Comparison of ENCODE assay signal across 9 cellular contexts in the genomic region with DNA sequence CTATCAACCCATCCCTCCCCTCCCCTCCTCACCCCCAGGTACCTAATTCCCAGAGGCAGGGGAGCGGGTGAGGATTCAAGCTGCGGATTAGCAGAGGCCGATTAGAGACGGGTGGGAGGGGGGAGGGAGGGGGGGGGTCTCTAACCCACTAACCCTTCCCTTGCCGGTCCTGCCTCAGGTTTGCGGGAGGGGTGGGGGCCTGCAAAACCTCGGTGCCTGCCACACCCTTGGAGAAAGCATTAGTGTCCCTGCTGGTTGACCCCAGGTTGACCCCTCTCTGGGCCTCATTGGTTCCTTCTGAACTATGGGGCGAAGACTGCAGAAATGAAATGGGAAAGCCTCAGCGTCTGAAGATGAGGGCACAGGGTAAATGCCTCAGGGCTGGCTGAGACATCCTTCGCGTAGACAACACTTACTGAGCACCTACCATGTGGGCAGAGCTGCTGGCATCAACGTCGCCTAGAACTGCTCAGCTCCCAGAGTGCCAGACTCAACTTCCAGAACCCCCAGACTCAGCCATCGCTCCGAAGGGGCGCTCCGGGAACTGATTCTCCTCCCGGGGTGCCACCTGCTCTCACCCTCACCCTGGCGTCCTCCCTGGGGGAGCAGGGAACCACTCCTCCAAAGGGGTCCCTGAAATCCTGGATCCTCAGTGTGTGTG. TPM values are rescaled to one million over a fixed set of nuclear protein-coding genes. Genes with fewer than 3 reads are reported as not detected.
DNase-seq lines count a peak whose midpoint lies in the region; TF ChIP-seq lines count a peak whose summit lies in the region.
"Had no signal": no experiment of that assay in that cellular context is flagged by ENCODE, and none has a peak within 500 bp of the region (broad histone marks: within the 10 kb centered on the region; RNA-seq: fewer than 3 reads in every experiment).

No MANE protein-coding gene starts in this region.

- no peaks in the 10 kb centered on the region for H3K9me3 Mint-ChIP-seq in activated naive CD4-positive, alpha-beta T cell treated with anti-CD3 and anti-CD28 coated beads, Interleukin-2, amount 10 ng/mL, durations not matched to agents 7 days and 5 days

- peak overlapping the region; percentile 63 for H3K4me3 Mint-ChIP-seq in activated naive CD4-positive, alpha-beta T cell treated with anti-CD3 and anti-CD28 coated beads, Interleukin-2, amount 10 ng/mL, durations not matched to agents 7 days and 5 days

- H3K36me3 ChIP-seq in adrenal gland (replicated peaks in 1 of 2): no peaks in the 10 kb centered on the region
- no peaks in the 10 kb centered on the region for H3K36me3 ChIP-seq in muscle layer of colon (ENCODE audit: insufficient read depth, low read length)
- H3K36me3 ChIP-seq in tibial nerve: peaks cover 0 to 3% (median 0%) of the 10 kb centered on the region in 3 donors

- no peak for TF ChIP-seq EP300 in tibial nerve (IDR thresholded peaks at IDR 0.05)

- H3K27me3 ChIP-seq in adrenal gland: no peaks in the 10 kb centered on the region
- no peaks in the 10 kb centered on the region for H3K27me3 ChIP-seq in muscle layer of colon (ENCODE audit: control insufficient read depth in 1 of 2, insufficient read depth in 2 of 2, low read length in 2 of 2)
- H3K27me3 ChIP-seq in tibial nerve: no peaks in the 10 kb centered on the region

- H3K27ac ChIP-seq in adrenal gland (peak overlapping the region in 3 of 5 donors; percentile 55 to 99 (median 77)), muscle layer of colon (ENCODE audit: low read depth, low read length) (peak overlapping the region; percentile 59), tibial nerve (peak overlapping the region in 3 of 4 donors; percentile 71 to 100 (median 80))

- TF ChIP-seq CTCF in adrenal gland (IDR thresholded peaks at IDR 0.05): peak in 1 of 6 experiments; percentile 4
- no peak for TF ChIP-seq CTCF in tibial nerve (IDR thresholded peaks at IDR 0.05)
- no peak for TF ChIP-seq CTCF in GM10266 (IDR thresholded peaks at IDR 0.05; ENCODE audit: control insufficient read depth, insufficient read depth, low read depth, missing control alignments)

- WGBS in adrenal gland, 4 donors: 31 to 46% (median 38%) methylated on average over 5 to 19 of the region's 19 CpGs
- 21 to 23% methylated on average over 18 to 19 of the region's 19 CpGs for WGBS in tibial nerve, 2 donors

- DNase-seq in activated naive CD4-positive, alpha-beta T cell treated with anti-CD3 and anti-CD28 coated beads, Interleukin-2, amount 10 ng/mL, durations not matched to agents 7 days and 5 days: no peak
- no peak for DNase-seq in activated naive CD4-positive, alpha-beta T cell (lab: John Stamatoyannopoulos, UW)
- DNase-seq in adrenal gland (peak in 2 of 7 donors; percentile 23 to 49), tibial nerve (ENCODE audit: low spot score in 2 of 2) (no peak), NOMO-1 treated with dmso at 0.1 percent for 144 hours (lab: John Stamatoyannopoulos, UW; ENCODE audit: unreplicated experiment) (no peak), GM10266 (ENCODE audit: extremely low spot score) (no peak), OCI-M2 (lab: John Stamatoyannopoulos, UW; ENCODE audit: unreplicated experiment) (no peak)
- DNase-seq: NCI-H187 treated with DMSO at 0.1 percent for 48 hours had no signal

- CTCF ChIA-PET in activated naive CD4-positive, alpha-beta T cell treated with anti-CD3 and anti-CD28 coated beads, Interleukin-2, amount 10 ng/mL, durations not matched to agents 7 days and 5 days (lab: Charles Lee): interaction anchor here (2.0 kb wide), 1 partner anchor 72 kb away, joined by 6 read pairs; no protein-coding TSS in a partner anchor

- H3K27ac Mint-ChIP-seq in activated naive CD4-positive, alpha-beta T cell treated with anti-CD3 and anti-CD28 coated beads, Interleukin-2, amount 10 ng/mL, durations not matched to agents 7 days and 5 days: no peak overlapping the region

- H3K4me1 Mint-ChIP-seq in activated naive CD4-positive, alpha-beta T cell treated with anti-CD3 and anti-CD28 coated beads, Interleukin-2, amount 10 ng/mL, durations not matched to agents 7 days and 5 days: peaks cover 34% of the 10 kb centered on the region

- peak overlapping the region; percentile 61 for H3K9ac ChIP-seq in muscle layer of colon (ENCODE audit: low read length)

- peaks cover 53% of the 10 kb centered on the region for H3K27me3 Mint-ChIP-seq in activated naive CD4-positive, alpha-beta T cell treated with anti-CD3 and anti-CD28 coated beads, Interleukin-2, amount 10 ng/mL, durations not matched to agents 7 days and 5 days

- intact Hi-C loops in adrenal gland (cut with DNase I): no loop called here

- TF ChIP-seq POLR2A in adrenal gland (IDR thresholded peaks at IDR 0.05): no peak
- TF ChIP-seq POLR2A in tibial nerve (IDR thresholded peaks at IDR 0.05): no peak

- H3K4me1 ChIP-seq in adrenal gland (replicated peaks in 1 of 2) (peaks cover 20 to 32% of the 10 kb centered on the region in 2 donors), muscle layer of colon (ENCODE audit: insufficient read depth, low read length) (peaks cover 21% of the 10 kb centered on the region), tibial nerve (peaks cover 0 to 38% (median 11%) of the 10 kb centered on the region in 4 donors)

- H3K4me3 ChIP-seq in adrenal gland (peak overlapping the region in 1 of 4 donors; percentile 99), muscle layer of colon (ENCODE audit: low read depth in 1 of 2, low read length in 2 of 2) (peak overlapping the region in 1 of 2 donors; percentile 79), tibial nerve (peak overlapping the region in 3 of 4 donors; percentile 61 to 100 (median 97))

- no peaks in the 10 kb centered on the region for H3K9me3 ChIP-seq in adrenal gland (replicated peaks in 1 of 3)
- no peaks in the 10 kb centered on the region for H3K9me3 ChIP-seq in muscle layer of colon (ENCODE audit: low read length)
- H3K9me3 ChIP-seq in tibial nerve: peaks cover 0 to 9% (median 0%) of the 10 kb centered on the region in 4 donors

- H3K36me3 Mint-ChIP-seq in activated naive CD4-positive, alpha-beta T cell treated with anti-CD3 and anti-CD28 coated beads, Interleukin-2, amount 10 ng/mL, durations not matched to agents 7 days and 5 days: no peaks in the 10 kb centered on the region

RNA-seq across cellular contexts. Expression of a gene that starts 8.5 kb away (rescaled TPM):
- total RNA-seq in adrenal gland: 100 to 1,000 TPM; 124 to 329 (median 236) TPM
- polyA plus RNA-seq in adrenal gland: 100 to 1,000 TPM in 1 of 3 donors, 10 to 100 TPM in 2; 34.9 to 154 (median 69.2) TPM
- 100 to 1,000 TPM; 138 to 200 (median 160) TPM for total RNA-seq in tibial nerve
